Comparison of ENCODE assay signal across 18 cellular contexts in genomic region chr15:32091505-32092380, GRCh38.
"Had no signal": no experiment of that assay in that cellular context is flagged by ENCODE, and none has a peak within 500 bp of the region (broad histone marks: within the 10 kb centered on the region; RNA-seq: fewer than 3 reads in every experiment).

No MANE protein-coding gene starts in this region.

- H3K36me3 ChIP-seq: pancreas, tibial nerve, uterus had no signal

- DNase-seq: activated CD4-positive, alpha-beta T cell treated with anti-CD3 and anti-CD28 coated beads for 4 hours; activated CD8-positive, alpha-beta memory T cell treated with anti-CD3 and anti-CD28 coated beads, Interleukin-2, amount 50 U/mL, for 4 hours; activated CD8-positive, alpha-beta T cell treated with anti-CD3 and anti-CD28 coated beads, Interleukin-2, amount 10 ng/mL, durations not matched to agents 7 days and 5 days; activated effector memory CD4-positive, alpha-beta T cell treated with anti-CD3 and anti-CD28 coated beads, Interleukin-2, amount 50 U/mL, for 16 hours; activated T-cell treated with anti-CD3 and anti-CD28 coated beads, Interleukin-2, amount 50 U/mL, for 48 hours; dorsolateral prefrontal cortex; left colon; pancreas; retina; stimulated activated CD4-positive, alpha-beta T cell treated with anti-CD3 and anti-CD28 coated beads, Interleukin-2, amount 100 ng/mL, for 48 hours; stimulated activated naive B cell treated with anti-CD40 and anti-IgM and Interleukin-4, amounts not matched to agents 10 μg/mL and 1 μg/mL and 100 μg/mL, for 72 hours; T-helper 2 cell; uterus had no signal

- FAIRE-seq: endometrium, pancreas had no signal

- H3K36me3 Mint-ChIP-seq: activated naive CD4-positive, alpha-beta T cell treated with anti-CD3 and anti-CD28 coated beads, Interleukin-2, amount 50 U/mL, for 72 hours; mesothelial cell of epicardium; stimulated activated naive B cell treated with anti-CD40 and anti-IgM and Interleukin-4, amounts not matched to agents 10 μg/mL and 1 μg/mL and 100 μg/mL, for 72 hours had no signal

- H3K4me1 ChIP-seq: pancreas, tibial nerve, uterus had no signal

- H3K27ac Mint-ChIP-seq: activated CD8-positive, alpha-beta T cell treated with anti-CD3 and anti-CD28 coated beads, Interleukin-2, amount 10 ng/mL, durations not matched to agents 7 days and 5 days; activated naive CD4-positive, alpha-beta T cell treated with anti-CD3 and anti-CD28 coated beads, Interleukin-2, amount 50 U/mL, for 72 hours; mesothelial cell of epicardium; stimulated activated naive B cell treated with anti-CD40 and anti-IgM and Interleukin-4, amounts not matched to agents 10 μg/mL and 1 μg/mL and 100 μg/mL, for 72 hours had no signal

- H3K4me3 Mint-ChIP-seq: activated CD8-positive, alpha-beta T cell treated with anti-CD3 and anti-CD28 coated beads, Interleukin-2, amount 10 ng/mL, durations not matched to agents 7 days and 5 days; mesothelial cell of epicardium; stimulated activated naive B cell treated with anti-CD40 and anti-IgM and Interleukin-4, amounts not matched to agents 10 μg/mL and 1 μg/mL and 100 μg/mL, for 72 hours had no signal

- H3K4me1 Mint-ChIP-seq: mesothelial cell of epicardium; stimulated activated naive B cell treated with anti-CD40 and anti-IgM and Interleukin-4, amounts not matched to agents 10 μg/mL and 1 μg/mL and 100 μg/mL, for 72 hours had no signal

- H3K27me3 ChIP-seq: pancreas, tibial nerve, uterus had no signal

- H3K27ac ChIP-seq: dorsolateral prefrontal cortex, pancreas, tibial nerve, uterus had no signal

- H3K4me3 ChIP-seq: dorsolateral prefrontal cortex, lung, pancreas, tibial nerve, uterus had no signal

- ATAC-seq: activated CD8-positive, alpha-beta T cell treated with anti-CD3 and anti-CD28 coated beads, Interleukin-2, amount 10 ng/mL, durations not matched to agents 7 days and 5 days; activated naive CD4-positive, alpha-beta T cell treated with anti-CD3 and anti-CD28 coated beads, Interleukin-2, amount 50 U/mL, for 72 hours; left colon; pancreas; stimulated activated naive B cell treated with anti-CD40 and anti-IgM and Interleukin-4, amounts not matched to agents 10 μg/mL and 1 μg/mL and 100 μg/mL, for 72 hours had no signal
